In genomic region chr3:153506686-153507085, GRCh38 we compare ENCODE assay signal across 8 cellular contexts.
DNase-seq lines count a peak whose midpoint lies in the region; ATAC-seq and TF ChIP-seq lines count a peak whose summit lies in the region.
"Not testable (repeated sequence)": the region's sequence is repeated elsewhere in the genome, so short reads cannot be mapped to it uniquely, and the experiment has no call there.

No MANE protein-coding gene starts in this region.

- not testable (repeated sequence) for H3K36me3 ChIP-seq in transverse colon

- H3K9me3 Mint-ChIP-seq in WTC11: not testable (repeated sequence)

- intact Hi-C loops in transverse colon (cut with DNase I; ENCODE audit: low total_unique reads): not testable (repeated sequence)

- not testable (repeated sequence) for H3K36me3 Mint-ChIP-seq in WTC11

- not testable (repeated sequence) for H3K27ac ChIP-seq in transverse colon

- not testable (repeated sequence) for H3K4me1 Mint-ChIP-seq in WTC11

- H3K27me3 Mint-ChIP-seq in WTC11 (ENCODE audit: low read depth): not testable (repeated sequence)

- CTCF ChIA-PET in WTC11 (lab: Charles Lee): not testable (repeated sequence)

- in situ Hi-C loops in transverse colon (cut with MboI; ENCODE audit: low pct_ligation_motif_present in 1 of 4, low pct_unique_long_range_greater_than_20kb in 1 of 4, low sequenced_read_pairs in 3 of 4): not testable (repeated sequence)

- H3K27ac Mint-ChIP-seq in WTC11: not testable (repeated sequence)

- POLR2A ChIA-PET in WTC11 (lab: Charles Lee): not testable (repeated sequence)

- not testable (repeated sequence) for H3K27me3 ChIP-seq in transverse colon

- H3K4me1 ChIP-seq in transverse colon: not testable (repeated sequence)

- TF ChIP-seq POLR2A in transverse colon (IDR thresholded peaks at IDR 0.05): not testable (repeated sequence)

- not testable (repeated sequence) for ATAC-seq in WTC11

- WGBS in transverse colon (ENCODE audit: low coverage in 1 of 2), 2 donors: 76% methylated on average over 13 of the region's 15 CpGs; no CpG with 5 or more reads in 1 of the 2 donors

- not testable (repeated sequence) for H3K9me3 ChIP-seq in transverse colon

- not testable (repeated sequence) for H3K4me3 ChIP-seq in epithelial cell of esophagus (ENCODE audit: low read length); transverse colon

- not testable (repeated sequence) for TF ChIP-seq CTCF in WTC11 (IDR thresholded peaks at IDR 0.05); epithelial cell of esophagus (IDR thresholded peaks at IDR 0.05; ENCODE audit: insufficient read depth, low read depth, low read length, missing control alignments); transverse colon (IDR thresholded peaks at IDR 0.05)

- not testable (repeated sequence) for H3K4me3 Mint-ChIP-seq in WTC11

- not testable (repeated sequence) for TF ChIP-seq EP300 in transverse colon (IDR thresholded peaks at IDR 0.05; ENCODE audit: low read depth)

- peak; percentile 1 for DNase-seq in COLO668 (lab: John Stamatoyannopoulos, UW; ENCODE audit: unreplicated experiment)
- DNase-seq in DMS53 (lab: John Stamatoyannopoulos, UW): peak; percentile 60
- peak; percentile 52 for DNase-seq in NCI-H146 (lab: John Stamatoyannopoulos, UW)
- peak; percentile 42 for DNase-seq in NCI-H748 (lab: John Stamatoyannopoulos, UW; ENCODE audit: unreplicated experiment)
- DNase-seq in RPMI8226: peak; percentile 67
- peak; percentile 14 for DNase-seq in WTC11 (ENCODE audit: low spot score)
- peak; percentile 11 for DNase-seq in epithelial cell of esophagus (ENCODE audit: low read depth)
- peak; percentile 46 for DNase-seq in transverse colon

Comparison
In these comparisons a context has a peak if more than half of its experiments do, and no peak if none do; other contexts are left out.
1. DNase-seq: peak in every context shown above with its lines; median percentile 67 in RPMI8226; 60 in DMS53; 52 in NCI-H146; 46 in transverse colon; 42 in NCI-H748; 14 in WTC11; 11 in epithelial cell of esophagus; 1 in COLO668.